ENCODE assay signal across 26 cellular contexts in genomic region chr2:163626208-163626607, GRCh38.
"Had no signal": no experiment of that assay in that cellular context is flagged by ENCODE, and none has a peak within 500 bp of the region (broad histone marks: within the 10 kb centered on the region; RNA-seq: fewer than 3 reads in every experiment).

No MANE protein-coding gene starts in this region.

- ATAC-seq: lower lobe of right lung; naive thymus-derived CD8-positive, alpha-beta T cell; right lobe of liver; stimulated activated effector memory CD8-positive, alpha-beta T cell treated with anti-CD3 and anti-CD28 coated beads, Interleukin-12 subunit alpha, Interleukin-12 subunit beta, amount 100 ng/mL, for 72 hours had no signal

- H3K4me3 ChIP-seq: dorsolateral prefrontal cortex, esophagus muscularis mucosa, heart right ventricle, lower lobe of right lung, right lobe of liver, stomach, thyroid gland, vagina had no signal

- DNase-seq: dorsolateral prefrontal cortex; effector CD8-positive, alpha-beta T cell; endodermal cell; glutamatergic neuron; hypothalamus; immature natural killer cell; kidney glomerular epithelial cell; left ventricle myocardium superior; lower lobe of right lung; naive thymus-derived CD8-positive, alpha-beta T cell; nephron progenitor cell; nucleus accumbens; retina; right lobe of liver; stimulated activated CD4-positive, alpha-beta T cell treated with anti-CD3 and anti-CD28 coated beads, Interleukin-12 subunit alpha, Interleukin-12 subunit beta, amount 100 ng/mL, for 4 hours; stimulated activated CD4-positive, alpha-beta T cell treated with anti-CD3 and anti-CD28 coated beads, Interleukin-1b, Interleukin-23, amount 100 ng/mL, for 48 hours; stimulated activated CD4-positive, alpha-beta T cell treated with anti-CD3 and anti-CD28 coated beads, Interleukin-4, amount 100 ng/mL, for 1 hour; stimulated activated naive CD4-positive, alpha-beta T cell treated with Interleukin-2 at 50 U/mL for 16 hours; stomach; thyroid gland had no signal

- H3K4me1 ChIP-seq: esophagus muscularis mucosa, lower lobe of right lung, right lobe of liver, thyroid gland, vagina had no signal

- H3K27me3 ChIP-seq: dorsolateral prefrontal cortex, esophagus muscularis mucosa, heart right ventricle, right lobe of liver, stomach, thyroid gland, vagina had no signal

- H3K9me3 ChIP-seq: esophagus muscularis mucosa, heart right ventricle, lower lobe of right lung, right lobe of liver, stomach, thyroid gland, vagina had no signal

- H3K27ac ChIP-seq: dorsolateral prefrontal cortex, esophagus muscularis mucosa, lower lobe of right lung, right lobe of liver, stomach, thyroid gland, vagina had no signal

- FAIRE-seq: colon, small intestine had no signal

- H3K36me3 ChIP-seq: esophagus muscularis mucosa, heart right ventricle, lower lobe of right lung, right lobe of liver, stomach, thyroid gland, vagina had no signal
